11 cellular contexts compared by ENCODE assay signal in genomic region chr10:108141064-108141463, GRCh38.
"Had no signal": no experiment of that assay in that cellular context is flagged by ENCODE, and none has a peak within 500 bp of the region (broad histone marks: within the 10 kb centered on the region; RNA-seq: fewer than 3 reads in every experiment).

No MANE protein-coding gene starts in this region.

- H3K4me1 ChIP-seq: HAP-1 had no signal

- H3K27ac ChIP-seq: GM23248 had no signal

- H2AFZ ChIP-seq: GM23248, GM23338 had no signal

- H3K9ac ChIP-seq: GM23248 had no signal

- ATAC-seq: GM23338, HCT116 had no signal

- H3K9me3 ChIP-seq: HAP-1 had no signal

- FAIRE-seq: H1, H54 had no signal

- H3K36me3 ChIP-seq: HAP-1 had no signal

- H3K4me2 ChIP-seq: GM23338 had no signal

- H3K4me3 ChIP-seq: GM23248, GM23338, HAP-1 had no signal

- DNase-seq: GM23248, GOT3, H7, H9, HCEC 1CT, HFFc6 had no signal
